ENCODE assay signal across 10 cellular contexts in the genomic region with DNA sequence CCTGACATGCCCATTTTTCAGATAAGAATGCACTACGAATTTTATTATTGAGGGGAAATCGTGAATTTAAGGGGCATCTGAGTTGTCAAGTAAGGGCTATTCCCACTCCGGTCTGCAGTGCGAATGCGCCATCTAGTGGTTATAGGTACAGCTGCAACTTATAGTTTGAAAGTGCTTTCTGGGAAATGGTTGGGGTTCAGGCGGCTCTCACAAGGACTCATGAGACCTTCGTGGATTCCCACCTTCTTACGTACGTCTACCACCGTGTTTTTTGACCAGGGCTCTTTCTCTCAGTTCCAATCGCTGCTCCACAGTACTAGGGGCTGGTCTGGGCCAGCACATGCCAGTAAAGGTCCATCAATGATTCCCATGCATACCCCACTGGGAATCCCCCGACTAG. TPM values are rescaled to one million over a fixed set of nuclear protein-coding genes. Genes with fewer than 3 reads are reported as not detected.
DNase-seq lines count a peak whose midpoint lies in the region; ATAC-seq, FAIRE-seq and TF ChIP-seq lines count a peak whose summit lies in the region.
"Had no signal": no experiment of that assay in that cellular context is flagged by ENCODE, and none has a peak within 500 bp of the region (broad histone marks: within the 10 kb centered on the region; RNA-seq: fewer than 3 reads in every experiment).

No MANE protein-coding gene starts in this region.

- H3K27ac ChIP-seq in SK-N-SH (ENCODE audit: low read depth in 2 of 2, low read length in 1 of 2) (no peak overlapping the region), body of pancreas (no peak overlapping the region), keratinocyte (ENCODE audit: control insufficient read depth, insufficient read depth, low read length) (no peak overlapping the region)
- H3K27ac ChIP-seq: BLaER1, epithelial cell of prostate had no signal

- peak; percentile 5 for DNase-seq in DMS153 treated with DMSO at 0.1 percent for 48 hours (lab: John Stamatoyannopoulos, UW; ENCODE audit: unreplicated experiment)
- DNase-seq in DMS153 (lab: John Stamatoyannopoulos, UW): no peak
- peak; percentile 74 for DNase-seq in SK-N-SH
- DNase-seq in body of pancreas: peak in 3 of 4 donors; percentile 36 to 41 (median 38)
- DNase-seq in keratinocyte (ENCODE audit: low read depth, low spot score): peak; percentile 32

- H3K9me2 ChIP-seq in Loucy (replicated peaks; ENCODE audit: low read depth, low read length) (no peaks in the 10 kb centered on the region), SK-N-SH (no peaks in the 10 kb centered on the region)

- intact Hi-C loops in body of pancreas (cut with DNase I): loop anchor here (10.0 kb wide), 1 partner anchor 236 kb away; no protein-coding TSS in a partner anchor

- H3K4me1 ChIP-seq in Loucy (ENCODE audit: insufficient read depth, low read length, poor library complexity, severe bottlenecking): no peaks in the 10 kb centered on the region
- no peaks in the 10 kb centered on the region; a peak in 1 of 4 replicates for H3K4me1 ChIP-seq in SK-N-SH (ENCODE audit: control insufficient read depth in 1 of 2, insufficient read depth in 2 of 2, low read depth in 1 of 2, low read length in 1 of 2)
- no peaks in the 10 kb centered on the region for H3K4me1 ChIP-seq in body of pancreas
- no peaks in the 10 kb centered on the region for H3K4me1 ChIP-seq in keratinocyte (ENCODE audit: control insufficient read depth, extremely low read depth, insufficient read depth, low read length)

- H4K20me1 ChIP-seq in Loucy (ENCODE audit: insufficient read depth, low read length, poor library complexity, severe bottlenecking) (no peaks in the 10 kb centered on the region), SK-N-SH (ENCODE audit: insufficient read depth) (no peaks in the 10 kb centered on the region), keratinocyte (ENCODE audit: control insufficient read depth, extremely low read depth, insufficient read depth, low read length) (no peaks in the 10 kb centered on the region)

- ATAC-seq in GM21717 (IDR thresholded peaks at IDR 0.05; ENCODE audit: unreplicated experiment) (peak; percentile 77), body of pancreas (no peak)

- no peaks in the 10 kb centered on the region for H3K27me3 Mint-ChIP-seq in stimulated activated naive CD8-positive, alpha-beta T cell treated with anti-CD3 and anti-CD28 coated beads, Interleukin-15, Interleukin-2, amounts not matched to agents 100 ng/mL and 50 ng/mL, for 24 hours

- peak overlapping the region; percentile 92 for H3K27ac Mint-ChIP-seq in stimulated activated naive CD8-positive, alpha-beta T cell treated with anti-CD3 and anti-CD28 coated beads, Interleukin-15, Interleukin-2, amounts not matched to agents 100 ng/mL and 50 ng/mL, for 24 hours

- no peaks in the 10 kb centered on the region for H3K27me3 ChIP-seq in Loucy (ENCODE audit: insufficient read depth, low read length, poor library complexity, severe bottlenecking)
- H3K27me3 ChIP-seq in SK-N-SH (ENCODE audit: insufficient read depth): no peaks in the 10 kb centered on the region
- no peaks in the 10 kb centered on the region for H3K27me3 ChIP-seq in body of pancreas
- H3K27me3 ChIP-seq in keratinocyte (ENCODE audit: control insufficient read depth, extremely low read depth, insufficient read depth, low read length): no peaks in the 10 kb centered on the region

- no peak for TF ChIP-seq POLR2A in body of pancreas (IDR thresholded peaks at IDR 0.05)

- H3K4me3 ChIP-seq in Loucy (ENCODE audit: low read length, poor library complexity, severe bottlenecking): no peak overlapping the region
- no peak overlapping the region; a peak in 1 of 4 replicates for H3K4me3 ChIP-seq in SK-N-SH (ENCODE audit: low read depth in 2 of 2, low read length in 1 of 2)
- no peak overlapping the region for H3K4me3 ChIP-seq in body of pancreas
- no peak overlapping the region for H3K4me3 ChIP-seq in keratinocyte (ENCODE audit: control insufficient read depth in 2 of 3, extremely low read depth in 1 of 3, insufficient read depth in 2 of 3, low read depth in 1 of 3, low read length in 3 of 3)
- H3K4me3 ChIP-seq: BLaER1 had no signal

- TF ChIP-seq RAD21 in SK-N-SH (IDR thresholded peaks at IDR 0.05; ENCODE audit: low read length): peak; percentile 85

- peak; percentile 69 for TF ChIP-seq CTCF in Loucy (conservative IDR thresholded peaks at IDR 0.05; ENCODE audit: low read length)
- peak; percentile 96 for TF ChIP-seq CTCF in SK-N-SH (IDR thresholded peaks at IDR 0.05)
- TF ChIP-seq CTCF in body of pancreas (IDR thresholded peaks at IDR 0.05): peak; percentile 57 to 78 (median 70)
- TF ChIP-seq CTCF in keratinocyte (optimal IDR thresholded peaks at IDR 0.05 in 1 of 3, IDR thresholded peaks at IDR 0.05 in 1 of 3, conservative IDR thresholded peaks at IDR 0.05 in 1 of 3; ENCODE audit: extremely low read depth in 1 of 3, insufficient read depth in 2 of 3, low read length in 3 of 3): peak; percentile 85 to 91 (median 86)

- POLR2A ChIA-PET in SK-N-SH (lab: Yijun Ruan, JAX): no interaction called here

- dilution Hi-C loops in keratinocyte (cut with MboI; ENCODE audit: extremely low pct_ligation_motif_present, low sequenced_read_pairs): no loop called here

- H3K4me3 Mint-ChIP-seq in stimulated activated naive CD8-positive, alpha-beta T cell treated with anti-CD3 and anti-CD28 coated beads, Interleukin-15, Interleukin-2, amounts not matched to agents 100 ng/mL and 50 ng/mL, for 24 hours: peak overlapping the region; percentile 26

- FAIRE-seq in keratinocyte (lab: Jason Lieb, UNC): peak; percentile 58

- H3K36me3 ChIP-seq in Loucy (ENCODE audit: insufficient read depth, low read length) (peaks cover 3% of the 10 kb centered on the region; the same call in 1 of the 2 replicates), SK-N-SH (replicated peaks in 1 of 2; ENCODE audit: control insufficient read depth in 1 of 2, insufficient read depth in 2 of 2, low read length in 1 of 2) (peaks cover 30 to 36% of the 10 kb centered on the region in 2 experiments), body of pancreas (replicated peaks in 1 of 2; ENCODE audit: insufficient read depth in 1 of 2, low read depth in 2 of 2) (peaks cover 0 to 2% of the 10 kb centered on the region in 2 donors), keratinocyte (ENCODE audit: control insufficient read depth in 2 of 2, extremely low read depth in 1 of 2, insufficient read depth in 2 of 2, low read length in 2 of 2) (peaks cover 4 to 6% of the 10 kb centered on the region in 2 experiments)

- peaks cover 43% of the 10 kb centered on the region for H3K4me1 Mint-ChIP-seq in stimulated activated naive CD8-positive, alpha-beta T cell treated with anti-CD3 and anti-CD28 coated beads, Interleukin-15, Interleukin-2, amounts not matched to agents 100 ng/mL and 50 ng/mL, for 24 hours (ENCODE audit: low read depth)

- CTCF ChIA-PET in SK-N-SH (lab: Yijun Ruan, JAX): interaction anchor here (0.6 to 4.6 kb wide), 18 partner anchors 8 to 951 kb away, joined by 3 to 24 read pairs (median 5); partner anchors contain the start of gene MSL3

- WGBS in SK-N-SH (ENCODE audit: low lambda C conversion rate): 6% methylated on average over 12 of the region's 12 CpGs
- 4 to 14% methylated on average over 5 to 12 of the region's 12 CpGs for WGBS in body of pancreas, 2 donors

- H3K4me2 ChIP-seq in Loucy (ENCODE audit: low read depth, low read length, poor library complexity, severe bottlenecking) (no peak overlapping the region), SK-N-SH (no peak overlapping the region), keratinocyte (ENCODE audit: control insufficient read depth, extremely low read depth, insufficient read depth, low read depth, low read length) (no peak overlapping the region)
- H3K4me2 ChIP-seq: BLaER1 had no signal

- H3K79me2 ChIP-seq in Loucy (ENCODE audit: insufficient read depth, low read length): no peaks in the 10 kb centered on the region
- no peaks in the 10 kb centered on the region for H3K79me2 ChIP-seq in SK-N-SH (ENCODE audit: insufficient read depth)
- no peaks in the 10 kb centered on the region for H3K79me2 ChIP-seq in keratinocyte (ENCODE audit: control insufficient read depth, insufficient read depth, low read length)

- peaks cover 30% of the 10 kb centered on the region for H3K36me3 Mint-ChIP-seq in stimulated activated naive CD8-positive, alpha-beta T cell treated with anti-CD3 and anti-CD28 coated beads, Interleukin-15, Interleukin-2, amounts not matched to agents 100 ng/mL and 50 ng/mL, for 24 hours (ENCODE audit: low read depth)

- H3F3A ChIP-seq in Loucy (ENCODE audit: low read depth) (no peaks in the 10 kb centered on the region), SK-N-SH (replicated peaks; ENCODE audit: insufficient read depth) (peaks cover 14% of the 10 kb centered on the region)

- TF ChIP-seq EP300 in SK-N-SH (IDR thresholded peaks at IDR 0.05; ENCODE audit: borderline replicate concordance in 1 of 2, low read depth in 1 of 2, low read length in 1 of 2): no peak

- no peaks in the 10 kb centered on the region for H3K9me3 ChIP-seq in Loucy (ENCODE audit: insufficient read depth, low read depth, low read length)
- H3K9me3 ChIP-seq in SK-N-SH: no peaks in the 10 kb centered on the region
- H3K9me3 ChIP-seq in body of pancreas: no peaks in the 10 kb centered on the region
- no peaks in the 10 kb centered on the region for H3K9me3 ChIP-seq in keratinocyte (ENCODE audit: control insufficient read depth, low read depth, low read length)
- H3K9me3 ChIP-seq: BLaER1 had no signal

- no peaks in the 10 kb centered on the region for H3K9me3 Mint-ChIP-seq in stimulated activated naive CD8-positive, alpha-beta T cell treated with anti-CD3 and anti-CD28 coated beads, Interleukin-15, Interleukin-2, amounts not matched to agents 100 ng/mL and 50 ng/mL, for 24 hours

- no peaks in the 10 kb centered on the region for H3K9me1 ChIP-seq in keratinocyte (ENCODE audit: control insufficient read depth, extremely low read depth, insufficient read depth, low read length)

- H3K9ac ChIP-seq in Loucy (ENCODE audit: low read depth, low read length, poor library complexity, severe bottlenecking) (no peak overlapping the region), SK-N-SH (no peak overlapping the region), keratinocyte (ENCODE audit: control insufficient read depth, extremely low read depth, insufficient read depth, low read length) (no peak overlapping the region)
- H3K9ac ChIP-seq: BLaER1 had no signal

- H2AFZ ChIP-seq in Loucy (ENCODE audit: low read length) (no peak overlapping the region), SK-N-SH (ENCODE audit: low read depth) (peak overlapping the region; percentile 58; the same call in 1 of the 2 replicates), keratinocyte (ENCODE audit: control insufficient read depth, low read length) (no peak overlapping the region)

RNA-seq across cellular contexts. Expression of gene MSL3, which starts 12.3 kb away (rescaled TPM):
- polyA plus RNA-seq in SK-N-SH (2012; rRNA removed): 21.8 and 30.1 TPM in 2 replicates
- polyA plus RNA-seq in SK-N-SH (2012; cell fraction: cytosol; rRNA removed): 18.6 and 19.2 TPM in 2 replicates
- 78.8 and 93.3 TPM in 2 replicates for polyA plus RNA-seq in SK-N-SH (2012; cell fraction: nucleus; rRNA removed)
- 10 to 100 TPM; 10.5 to 11.2 TPM for total RNA-seq in body of pancreas
- polyA plus RNA-seq in keratinocyte: 24.3 to 30.7 TPM (median 26.9 TPM) in 3 replicates
- polyA plus RNA-seq in keratinocyte (2011; ENCODE audit: low read depth): 74.3 TPM
- polyA plus RNA-seq in keratinocyte (2011; cell fraction: cytosol; rRNA removed): 20.8 and 27.4 TPM in 2 replicates
- polyA plus RNA-seq in keratinocyte (2011; cell fraction: nucleus; rRNA removed): 44.0 and 46.8 TPM in 2 replicates
- 15.5 and 16.5 TPM in 2 replicates for polyA plus RNA-seq in keratinocyte (2012; ENCODE audit: low replicate concordance)
- 14.9 to 22.9 TPM (median 18.1 TPM) in 3 replicates for polyA minus RNA-seq in keratinocyte
- polyA minus RNA-seq in keratinocyte (2011; cell fraction: cytosol; rRNA and poly(A)+ RNA removed): 17.8 TPM
- polyA minus RNA-seq in keratinocyte (2011; cell fraction: nucleus; rRNA and poly(A)+ RNA removed): 8.5 and 13.1 TPM in 2 replicates
